10 cellular contexts compared by ENCODE assay signal in the genomic region with DNA sequence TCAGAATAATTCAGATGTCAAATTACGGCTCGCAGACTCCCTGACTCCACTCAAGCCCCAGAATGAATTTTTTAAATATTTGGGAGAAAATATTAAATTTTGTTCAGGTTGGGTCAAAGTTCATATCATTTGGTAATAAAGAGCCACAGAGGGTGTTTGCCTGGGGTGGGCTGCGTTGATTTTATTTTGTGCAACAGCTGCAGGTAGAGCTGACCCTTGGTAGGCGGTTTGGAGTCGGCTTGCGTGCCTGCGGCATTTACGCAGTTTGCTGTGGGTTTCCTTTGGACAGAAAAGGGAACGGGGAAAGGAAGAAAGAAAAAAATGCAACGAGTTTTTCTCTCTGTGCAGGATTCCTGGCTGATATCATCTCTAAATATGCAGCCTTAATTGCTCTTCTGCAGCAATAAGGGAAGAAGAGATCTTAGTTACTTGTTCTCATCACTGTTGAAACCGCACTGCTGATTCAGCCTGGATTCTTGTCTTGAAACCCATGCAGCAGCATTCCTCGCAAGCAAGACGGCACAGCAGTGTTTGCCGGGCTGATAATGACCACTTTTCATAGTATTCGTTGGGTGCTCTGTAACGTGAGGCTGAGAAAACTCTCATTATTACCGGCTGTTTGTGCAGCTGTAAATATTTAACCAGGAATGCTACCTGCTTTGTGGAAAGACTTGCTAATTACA.
DNase-seq lines count a peak whose midpoint lies in the region; ATAC-seq and TF ChIP-seq lines count a peak whose summit lies in the region.
"Had no signal": no experiment of that assay in that cellular context is flagged by ENCODE, and none has a peak within 500 bp of the region (broad histone marks: within the 10 kb centered on the region; RNA-seq: fewer than 3 reads in every experiment).

No MANE protein-coding gene starts in this region.

- no peaks in the 10 kb centered on the region for H3K9me2 ChIP-seq in PC-9 (ENCODE audit: insufficient read depth)

- H3K79me2 ChIP-seq in PC-9 (ENCODE audit: low read depth) = no peaks in the 10 kb centered on the region

- peak; percentile 16 to 46 for DNase-seq in PC-9
- DNase-seq in fibroblast of villous mesenchyme (ENCODE audit: low read depth) = peak; percentile 34
- DNase-seq in GM13976 (ENCODE audit: low spot score) = no peak
- DNase-seq in substantia nigra (lab: John Stamatoyannopoulos, UW) = no peak
- DNase-seq in occipital lobe (lab: John Stamatoyannopoulos, UW) = no peak
- DNase-seq: activated naive CD4-positive, alpha-beta T cell treated with Interleukin-2 at 50 U/mL for 16 hours; foreskin melanocyte had no signal

- intact Hi-C loops in PC-9 (cut with micrococcal nuclease; ENCODE audit: unreplicated experiment) = no loop called here

- no peaks in the 10 kb centered on the region for H3K9me3 ChIP-seq in HEK293 (ENCODE audit: control insufficient read depth, insufficient read depth, low read depth, low read length)
- no peaks in the 10 kb centered on the region for H3K9me3 ChIP-seq in PC-9 (ENCODE audit: insufficient read depth, low read depth)

- no peak overlapping the region for H3K4me3 ChIP-seq in HEK293 (ENCODE audit: low read depth, low read length)
- H3K4me3 ChIP-seq in PC-9 = no peak overlapping the region
- H3K4me3 ChIP-seq in fibroblast of villous mesenchyme (ENCODE audit: low read depth, low read length) = no peak overlapping the region

- no peak for TF ChIP-seq CTCF in 22Rv1 (IDR thresholded peaks at IDR 0.05)
- no peak for TF ChIP-seq CTCF in HEK293 (tag by site-specific recombination; IDR thresholded peaks at IDR 0.05)
- no peak for TF ChIP-seq CTCF in PC-9 (conservative IDR thresholded peaks at IDR 0.05)
- TF ChIP-seq CTCF in fibroblast of villous mesenchyme (IDR thresholded peaks at IDR 0.05; ENCODE audit: insufficient read depth, low read depth, low read length) = no peak
- TF ChIP-seq CTCF in GM13976 (IDR thresholded peaks at IDR 0.05; ENCODE audit: borderline replicate concordance, control extremely low read depth, extremely low read depth, insufficient read depth, missing control alignments) = no peak

- H3K36me3 ChIP-seq in HEK293 (ENCODE audit: control insufficient read depth in 2 of 2, insufficient read depth in 1 of 2, low read length in 2 of 2) = no peaks in the 10 kb centered on the region
- no peaks in the 10 kb centered on the region for H3K36me3 ChIP-seq in PC-9 (ENCODE audit: low read depth)

- H4K20me1 ChIP-seq in PC-9 (ENCODE audit: insufficient read depth) = no peaks in the 10 kb centered on the region

- no peaks in the 10 kb centered on the region for H3K4me1 ChIP-seq in HEK293 (ENCODE audit: control insufficient read depth, insufficient read depth, low read length)
- H3K4me1 ChIP-seq in PC-9 (replicated peaks; ENCODE audit: insufficient read depth) = no peaks in the 10 kb centered on the region

- CTCF ChIA-PET in HEK293 (lab: Yijun Ruan, JAX) = no interaction called here
- CTCF ChIA-PET in PC-9 (lab: Charles Lee) = no interaction called here

- in situ Hi-C loops in GM13976 (cut with MboI; ENCODE audit: low sequenced_read_pairs, unreplicated experiment) = no loop called here

- H3K27me3 ChIP-seq in PC-9 (ENCODE audit: insufficient read depth, low read depth) = no peaks in the 10 kb centered on the region

- no TSS peak for BruUV-seq in PC-9 (replicated peaks; lab: Mats Ljungman, UMichigan)

- peak overlapping the region; percentile 55 for H3K27ac ChIP-seq in 22Rv1
- H3K27ac ChIP-seq in HEK293 (ENCODE audit: extremely low read depth, low read depth, low read length) = no peak overlapping the region
- no peak overlapping the region for H3K27ac ChIP-seq in PC-9
- H3K27ac ChIP-seq in substantia nigra (ENCODE audit: low read depth, low read length, poor library complexity, severe bottlenecking) = no peak overlapping the region

- POLR2A ChIA-PET in HEK293 (lab: Yijun Ruan, JAX) = no interaction called here
- POLR2A ChIA-PET in PC-9 (lab: Charles Lee; ENCODE audit: unreplicated experiment) = no interaction called here

- no peak overlapping the region for H2AFZ ChIP-seq in PC-9

- no peaks in the 10 kb centered on the region for H3F3A ChIP-seq in PC-9 (ENCODE audit: insufficient read depth, low read depth)

- H3K4me2 ChIP-seq in PC-9 = peak overlapping the region; percentile 6; the same call in 1 of the 2 replicates

- no peak for ATAC-seq in GM21723 (IDR thresholded peaks at IDR 0.05; ENCODE audit: unreplicated experiment)

TF ChIP-seq in HEK293, 187 proteins besides CTCF, POLR2A, EP300 and RAD21:
- no peak for TF ChIP-seq ZNF221 (tag by site-specific recombination; IDR thresholded peaks at IDR 0.05; ENCODE audit: borderline replicate concordance)
- no peak for TF ChIP-seq ZSCAN16 (tag by site-specific recombination; IDR thresholded peaks at IDR 0.05)
- TF ChIP-seq ZNF785 (tag by site-specific recombination; IDR thresholded peaks at IDR 0.05) = no peak
- peak; percentile 40; the same call in 1 of the 2 replicates for TF ChIP-seq SP7 (tag by site-specific recombination; IDR thresholded peaks at IDR 0.05)
- TF ChIP-seq ZFHX2 (tag by site-specific recombination; conservative IDR thresholded peaks at IDR 0.05) = no peak
- no peak for TF ChIP-seq ZNF549 (tag by site-specific recombination; IDR thresholded peaks at IDR 0.05)
- TF ChIP-seq MZF1 (tag by site-specific recombination; IDR thresholded peaks at IDR 0.05; ENCODE audit: borderline replicate concordance) = no peak
- no peak for TF ChIP-seq ZNF133 (tag by site-specific recombination; IDR thresholded peaks at IDR 0.05)
- TF ChIP-seq ZNF423 (tag by site-specific recombination; IDR thresholded peaks at IDR 0.05) = no peak
- TF ChIP-seq, protein P1, sequence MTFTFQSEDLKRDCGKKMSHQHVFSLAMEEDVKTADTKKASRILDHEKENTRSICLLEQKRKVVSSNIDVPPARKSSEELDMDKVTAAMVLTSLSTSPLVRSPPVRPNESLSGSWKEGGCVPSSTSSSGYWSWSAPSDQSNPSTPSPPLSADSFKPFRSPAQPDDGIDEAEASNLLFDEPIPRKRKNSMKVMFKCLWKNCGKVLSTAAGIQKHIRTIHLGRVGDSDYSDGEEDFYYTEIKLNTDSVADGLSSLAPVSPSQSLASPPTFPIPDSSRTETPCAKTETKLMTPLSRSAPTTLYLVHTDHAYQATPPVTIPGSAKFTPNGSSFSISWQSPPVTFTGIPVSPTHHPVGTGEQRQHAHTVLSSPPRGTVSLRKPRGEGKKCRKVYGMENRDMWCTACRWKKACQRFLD (tag by site-specific recombination; IDR thresholded peaks at IDR 0.05) = no peak
- no peak for TF ChIP-seq ZNF701 (tag by site-specific recombination; IDR thresholded peaks at IDR 0.05)
- no peak for TF ChIP-seq ZNF112 (tag by site-specific recombination; IDR thresholded peaks at IDR 0.05)
- TF ChIP-seq ZNF335 (tag by site-specific recombination; conservative IDR thresholded peaks at IDR 0.05) = no peak
- 0 out of 2 replicates have a peak, but pooled peaks have one; percentile 34 for TF ChIP-seq ZBTB44 (tag by site-specific recombination; IDR thresholded peaks at IDR 0.05)
- no peak for TF ChIP-seq ZBTB17 (tag by site-specific recombination; IDR thresholded peaks at IDR 0.05)
- no peak for TF ChIP-seq ZNF26 (tag by site-specific recombination; IDR thresholded peaks at IDR 0.05)
- no peak for TF ChIP-seq ZNF354C (tag by site-specific recombination; IDR thresholded peaks at IDR 0.05; ENCODE audit: borderline replicate concordance, low read depth)

Comparison
In these comparisons a context has a peak if more than half of its experiments do, and no peak if none do; other contexts are left out.
1. DNase-seq: peak in PC-9 (2 of 2) and fibroblast of villous mesenchyme (single experiment); none in GM13976 (single experiment), substantia nigra (0 of 49) and occipital lobe (single experiment).